In the genomic region with DNA sequence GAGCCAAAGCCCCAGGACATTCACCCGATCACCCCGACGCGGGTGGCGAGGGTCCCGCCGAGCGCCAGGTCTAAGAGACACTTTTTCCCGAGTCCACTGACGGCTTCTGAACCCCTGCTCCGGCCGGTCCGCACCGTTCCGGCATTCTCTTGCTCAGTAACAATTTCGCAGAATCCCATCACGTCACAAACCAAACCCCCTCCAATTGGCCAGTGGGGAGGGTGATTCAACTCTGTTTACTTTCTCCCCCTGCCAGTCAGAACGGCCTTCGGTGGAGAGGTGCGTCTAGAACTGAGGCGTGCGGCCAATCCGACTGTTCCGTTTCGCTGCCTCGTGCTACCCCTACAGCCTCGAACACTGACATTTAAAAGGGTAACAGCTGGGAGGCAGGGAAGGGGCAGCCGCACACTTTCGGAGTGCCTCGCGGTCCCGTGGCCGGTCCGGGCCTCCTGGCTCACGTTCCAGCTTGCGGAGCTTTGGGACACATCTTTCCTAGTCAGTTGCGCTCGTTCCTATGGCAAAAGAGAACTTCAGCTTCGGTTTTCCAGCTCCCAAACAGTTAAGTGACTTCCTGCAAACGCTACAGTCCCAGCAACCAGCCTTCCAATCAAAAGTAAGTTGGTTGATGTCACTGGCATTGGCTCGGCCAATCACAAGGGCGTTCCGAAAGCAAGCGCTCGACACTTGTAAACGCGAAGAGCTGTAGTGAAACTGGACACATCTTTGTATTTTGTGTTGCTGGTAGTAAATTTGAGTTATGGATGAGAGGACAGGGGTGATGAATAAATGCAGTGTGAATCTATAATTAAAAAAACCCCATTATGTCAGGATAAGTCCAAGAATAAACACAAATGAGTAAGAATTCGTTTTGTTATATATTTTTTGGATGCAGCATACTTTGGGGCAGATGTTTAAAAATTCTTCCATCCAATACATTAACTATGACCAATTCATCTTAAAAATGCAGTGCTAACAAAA, we compare ENCODE assay signal across 8 cellular contexts.
A peak's percentile ranks its signal among the peaks of the same experiment; 100 is the strongest.
DNase-seq lines count a peak whose midpoint lies in the region; ATAC-seq and TF ChIP-seq lines count a peak whose summit lies in the region.

KLF9 (minus strand) TSS at position 860 of the 978 bp plus-strand sequence. CDS start 1,294 bp downstream, outside the sequence.

- peak within 1 kb of the TSS; percentile 98 for H3K27ac ChIP-seq in cingulate gyrus (ENCODE audit: low read depth, low read length)

- no peak for TF ChIP-seq CTCF in AG09319 (IDR thresholded peaks at IDR 0.05; ENCODE audit: low read depth, low read length)

- ATAC-seq in GM19035 (IDR thresholded peaks at IDR 0.05; ENCODE audit: unreplicated experiment) = peak; percentile 72
- peak; percentile 68 for ATAC-seq in HG03342 (IDR thresholded peaks at IDR 0.05; ENCODE audit: unreplicated experiment)

- DNase-seq in AG09319 (ENCODE audit: extremely low read depth, low read depth) = peak; percentile 95
- peak; percentile 65 to 78 for DNase-seq in NCI-H524 (lab: John Stamatoyannopoulos, UW)
- DNase-seq in activated CD4-positive, alpha-beta T cell treated with anti-CD3 and anti-CD28 coated beads for 48 hours = peak; percentile 94
- DNase-seq in kidney tubule cell (ENCODE audit: low spot score) = peak; percentile 95
- DNase-seq in stimulated activated CD4-positive, alpha-beta T cell treated with anti-CD3 and anti-CD28 coated beads, Interleukin-1b, Interleukin-23, amount 100 ng/mL, for 1 hour (ENCODE audit: low read depth in 2 of 2) = peak; percentile 55 to 81

Comparison
In these comparisons a context has a peak if more than half of its experiments do, and no peak if none do; other contexts are left out.
1. Peak in every context shown above with its lines: DNase-seq, ATAC-seq and H3K27ac ChIP-seq.